ENCODE assay signal across 8 cellular contexts in genomic region chr2:217899231-217900009, GRCh38.
DNase-seq lines count a peak whose midpoint lies in the region; ATAC-seq and TF ChIP-seq lines count a peak whose summit lies in the region.

No MANE protein-coding gene starts in this region.

- H3K4me2 ChIP-seq in mammary epithelial cell (ENCODE audit: insufficient read depth, low read depth, low read length) = peak overlapping the region; percentile 44

- H3K9me3 Mint-ChIP-seq in Calu3 (ENCODE audit: low read depth, unreplicated experiment) = no peaks in the 10 kb centered on the region

- H3K9me3 ChIP-seq in mammary epithelial cell (replicated peaks; ENCODE audit: insufficient read depth, low read length) = no peaks in the 10 kb centered on the region
- H3K9me3 ChIP-seq in left lung = no peaks in the 10 kb centered on the region

- peak overlapping the region; percentile 28 for H2AFZ ChIP-seq in mammary epithelial cell (ENCODE audit: low read depth, low read length)

- no peaks in the 10 kb centered on the region for H4K20me1 ChIP-seq in mammary epithelial cell (ENCODE audit: insufficient read depth, low read length)

- H3K27ac ChIP-seq in mammary epithelial cell (ENCODE audit: insufficient read depth, low read depth, low read length) (no peak overlapping the region), left lung (peak overlapping the region; percentile 81 to 92), urinary bladder (ENCODE audit: low read depth) (peak overlapping the region; percentile 73)

- H3K4me3 Mint-ChIP-seq in Calu3 (ENCODE audit: low read depth, unreplicated experiment) = no peak overlapping the region

- peaks cover 3% of the 10 kb centered on the region for H3K27me3 ChIP-seq in mammary epithelial cell (ENCODE audit: insufficient read depth, low read length)
- H3K27me3 ChIP-seq in left lung = no peaks in the 10 kb centered on the region

- peak; percentile 82 for TF ChIP-seq CTCF in Calu3 (IDR thresholded peaks at IDR 0.05; ENCODE audit: unreplicated experiment)
- peak; percentile 74 to 79 for TF ChIP-seq CTCF in mammary epithelial cell (conservative IDR thresholded peaks at IDR 0.05 in 1 of 2, IDR thresholded peaks at IDR 0.05 in 1 of 2; ENCODE audit: extremely low read depth in 1 of 2, insufficient read depth in 1 of 2, low read depth in 1 of 2, low read length in 2 of 2)
- peak; percentile 63 to 65 for TF ChIP-seq CTCF in left lung (IDR thresholded peaks at IDR 0.05)

- peaks cover 68% of the 10 kb centered on the region for H3K27me3 Mint-ChIP-seq in Calu3 (ENCODE audit: unreplicated experiment)

- no peak overlapping the region for H3K4me3 ChIP-seq in mammary epithelial cell (replicated peaks in 1 of 3; ENCODE audit: insufficient read depth in 1 of 3, low read depth in 2 of 3, low read length in 3 of 3)
- H3K4me3 ChIP-seq in left lung = peak overlapping the region in 1 of 2 donors; percentile 18
- H3K4me3 ChIP-seq in urinary bladder (ENCODE audit: low read depth, low read length) = no peak overlapping the region

- H3K36me3 ChIP-seq in mammary epithelial cell (ENCODE audit: insufficient read depth, low read length) (no peaks in the 10 kb centered on the region), left lung (peaks cover 0 to 37% of the 10 kb centered on the region in 2 donors), urinary bladder (ENCODE audit: insufficient read depth) (no peaks in the 10 kb centered on the region)

- no TSS peak for BruUV-seq in Calu3 (replicated peaks; lab: Mats Ljungman, UMichigan)
- no TSS peak for BruUV-seq in mammary epithelial cell (replicated peaks; lab: Mats Ljungman, UMichigan)

- in situ Hi-C loops in mammary epithelial cell (cut with MboI; ENCODE audit: low sequenced_read_pairs in 2 of 2) = loop anchor here in 1 of 2 donors (10.0 kb wide), 1 partner anchor 85 kb away; no protein-coding TSS in a partner anchor

- H3K4me1 ChIP-seq in mammary epithelial cell (ENCODE audit: insufficient read depth, low read length) (peaks cover 26% of the 10 kb centered on the region), left lung (peaks cover 59 to 70% of the 10 kb centered on the region in 2 donors), urinary bladder (ENCODE audit: insufficient read depth) (no peaks in the 10 kb centered on the region)

- no peak overlapping the region for H3K9ac ChIP-seq in mammary epithelial cell (ENCODE audit: insufficient read depth, low read length)

- peak; percentile 56 for ATAC-seq in GM21786 (IDR thresholded peaks at IDR 0.05; ENCODE audit: unreplicated experiment)
- ATAC-seq in left lung = peak; percentile 53
- ATAC-seq in GM21528 (IDR thresholded peaks at IDR 0.05; ENCODE audit: low FRiP score, unreplicated experiment) = no peak

- DNase-seq in Calu3 (peak; percentile 77), NCI-H510A (lab: John Stamatoyannopoulos, UW) (peak; percentile 64), mammary epithelial cell (peak; percentile 76), left lung (peak; percentile 80 to 86)
- DNase-seq in stimulated activated CD4-positive, alpha-beta T cell treated with anti-CD3 and anti-CD28 coated beads, Interleukin-4, amount 100 ng/mL, for 24 hours = no peak

- no peaks in the 10 kb centered on the region for H3K79me2 ChIP-seq in mammary epithelial cell (ENCODE audit: insufficient read depth, low read length)

- no peaks in the 10 kb centered on the region for H3K36me3 Mint-ChIP-seq in Calu3 (ENCODE audit: insufficient read depth, unreplicated experiment)

- 1% methylated on average over 8 of the region's 11 CpGs for WGBS in mammary epithelial cell (ENCODE audit: low coverage, missing lambda C conversion rate)
- 43% methylated on average over 11 of the region's 11 CpGs for WGBS in urinary bladder

- intact Hi-C loops in Calu3 (cut with micrococcal nuclease; ENCODE audit: unreplicated experiment) = loop anchor here (5.0 kb wide), 1 partner anchor 88 kb away; no protein-coding TSS in a partner anchor
- intact Hi-C loops in mammary epithelial cell (cut with micrococcal nuclease) = loop anchor here (1.0 kb wide), 1 partner anchor 49 kb away; no protein-coding TSS in a partner anchor
- intact Hi-C loops in left lung (cut with DNase I) = no loop called here

- no peaks in the 10 kb centered on the region for H3K4me1 Mint-ChIP-seq in Calu3 (ENCODE audit: low read depth, unreplicated experiment)

- H3K27ac Mint-ChIP-seq in Calu3 (ENCODE audit: unreplicated experiment) = no peak overlapping the region

- dilution Hi-C loops in mammary epithelial cell (cut with HindIII; ENCODE audit: low sequenced_read_pairs) = no loop called here

- CTCF ChIA-PET in Calu3 (lab: Charles Lee) (interaction anchor here (0.6 to 2.5 kb wide), 4 partner anchors 22 to 114 kb away, joined by 3 to 10 read pairs (median 3); no protein-coding TSS in a partner anchor), mammary epithelial cell (lab: Charles Lee; ENCODE audit: low non-redundant PET) (interaction anchor here (0.6 to 0.7 kb wide), 4 partner anchors 64 to 135 kb away, joined by 3 read pairs; no protein-coding TSS in a partner anchor)

Comparison
In these comparisons a context has a peak if more than half of its experiments do, and no peak if none do; other contexts are left out.
1. intact Hi-C loops: an anchor here in Calu3 (5.0 kb wide) and mammary epithelial cell (1.0 kb wide); none called in left lung.